In genomic region chr7:157711353-157711888, GRCh38 we compare ENCODE assay signal across 15 cellular contexts.
"Had no signal": no experiment of that assay in that cellular context is flagged by ENCODE, and none has a peak within 500 bp of the region (broad histone marks: within the 10 kb centered on the region; RNA-seq: fewer than 3 reads in every experiment).

No MANE protein-coding gene starts in this region.

- H3K4me3 Mint-ChIP-seq: activated naive CD8-positive, alpha-beta T cell; mesothelial cell of epicardium; natural killer cell treated with Interleukin-12 subunit alpha and Interleukin-12 subunit beta and Interleukin-15 and Interleukin-18, amount 100 ng/mL, for 72 hours; T-helper 1 cell treated with Interleukin-12 subunit alpha and Interleukin-12 subunit beta and Interleukin-4 antibody, amounts not matched to agents 30 μg/mL and 1 μg/mL, for 36 hours had no signal

- ATAC-seq: foreskin keratinocyte; natural killer cell treated with Interleukin-12 subunit alpha and Interleukin-12 subunit beta and Interleukin-15 and Interleukin-18, amount 100 ng/mL, for 72 hours had no signal

- H3K36me3 Mint-ChIP-seq: activated naive CD8-positive, alpha-beta T cell; mesothelial cell of epicardium; natural killer cell treated with Interleukin-12 subunit alpha and Interleukin-12 subunit beta and Interleukin-15 and Interleukin-18, amount 100 ng/mL, for 72 hours had no signal

- H3K4me1 ChIP-seq: foreskin keratinocyte, tibial nerve had no signal

- H3K27ac Mint-ChIP-seq: activated naive CD8-positive, alpha-beta T cell; mesothelial cell of epicardium; natural killer cell treated with Interleukin-12 subunit alpha and Interleukin-12 subunit beta and Interleukin-15 and Interleukin-18, amount 100 ng/mL, for 72 hours; T-helper 1 cell treated with Interleukin-12 subunit alpha and Interleukin-12 subunit beta and Interleukin-4 antibody, amounts not matched to agents 30 μg/mL and 1 μg/mL, for 36 hours had no signal

- DNase-seq: activated CD4-positive, alpha-beta T cell treated with anti-CD3 and anti-CD28 coated beads for 1 hour; activated CD4-positive, alpha-beta T cell treated with anti-CD3 and anti-CD28 coated beads, Interleukin-2, amount 50 U/mL, for 4 hours; activated gamma-delta T cell; foreskin keratinocyte; glutamatergic neuron; hippocampal formation; occipital lobe; retina; stimulated activated naive CD4-positive, alpha-beta T cell had no signal

- H3K9me3 Mint-ChIP-seq: mesothelial cell of epicardium; natural killer cell treated with Interleukin-12 subunit alpha and Interleukin-12 subunit beta and Interleukin-15 and Interleukin-18, amount 100 ng/mL, for 72 hours; T-helper 1 cell treated with Interleukin-12 subunit alpha and Interleukin-12 subunit beta and Interleukin-4 antibody, amounts not matched to agents 30 μg/mL and 1 μg/mL, for 36 hours had no signal

- H3K4me1 Mint-ChIP-seq: mesothelial cell of epicardium had no signal

- H3K27me3 ChIP-seq: foreskin keratinocyte, tibial nerve had no signal

- H3K4me3 ChIP-seq: tibial nerve had no signal

- H3K36me3 ChIP-seq: tibial nerve had no signal

- H3K27ac ChIP-seq: epithelial cell of prostate, foreskin keratinocyte, tibial nerve had no signal
